ENCODE assay signal across 18 cellular contexts in genomic region chr7:55187701-55188491, GRCh38.
DNase-seq lines count a peak whose midpoint lies in the region; ATAC-seq and TF ChIP-seq lines count a peak whose summit lies in the region.
"Had no signal": no experiment of that assay in that cellular context is flagged by ENCODE, and none has a peak within 500 bp of the region (broad histone marks: within the 10 kb centered on the region; RNA-seq: fewer than 3 reads in every experiment).

No MANE protein-coding gene starts in this region.

- H3K9me3 ChIP-seq in esophagus muscularis mucosa = no peaks in the 10 kb centered on the region
- H3K9me3 ChIP-seq in stomach = no peaks in the 10 kb centered on the region
- H3K9me3 ChIP-seq: body of pancreas had no signal

- H3K27ac ChIP-seq in RWPE1 (peak overlapping the region; percentile 85), esophagus muscularis mucosa (replicated peaks in 1 of 4) (peak overlapping the region in 3 of 4 donors; percentile 46 to 59 (median 52)), stomach (peak overlapping the region; percentile 42 to 68 (median 65))

- H3K27me3 ChIP-seq in esophagus muscularis mucosa = no peaks in the 10 kb centered on the region
- no peaks in the 10 kb centered on the region for H3K27me3 ChIP-seq in stomach
- H3K27me3 ChIP-seq: body of pancreas had no signal

- TF ChIP-seq CTCF in RWPE1 (conservative IDR thresholded peaks at IDR 0.05; ENCODE audit: low read depth) (no peak), esophagus muscularis mucosa (IDR thresholded peaks at IDR 0.05) (no peak), stomach (IDR thresholded peaks at IDR 0.05) (no peak)

- H3K4me1 ChIP-seq in esophagus muscularis mucosa = peaks cover 27 to 70% (median 57%) of the 10 kb centered on the region in 4 donors
- peaks cover 11 to 55% (median 39%) of the 10 kb centered on the region in 4 donors for H3K4me1 ChIP-seq in stomach

- intact Hi-C loops in esophagus muscularis mucosa (cut with DNase I) = no loop called here
- intact Hi-C loops in stomach (cut with DNase I; ENCODE audit: low total_unique reads) = no loop called here

- H3K36me3 ChIP-seq in esophagus muscularis mucosa = peaks cover 9 to 60% (median 38%) of the 10 kb centered on the region in 4 donors
- H3K36me3 ChIP-seq in stomach = peaks cover 10 to 67% (median 42%) of the 10 kb centered on the region in 4 donors

- TF ChIP-seq EP300 in esophagus muscularis mucosa (IDR thresholded peaks at IDR 0.05) (no peak), stomach (IDR thresholded peaks at IDR 0.05) (no peak)

- no peak overlapping the region for H3K4me3 ChIP-seq in esophagus muscularis mucosa
- no peak overlapping the region for H3K4me3 ChIP-seq in stomach
- H3K4me3 ChIP-seq: body of pancreas, skin epidermis had no signal

- CTCF ChIA-PET in RWPE1 (lab: Yijun Ruan, JAX) = interaction anchor here (0.7 to 1.2 kb wide), 2 partner anchors 47 to 67 kb away, joined by 3 read pairs; no protein-coding TSS in a partner anchor

- in situ Hi-C loops in ACHN (cut with HindIII; ENCODE audit: low pct_ligation_motif_present, low pct_unique_long_range_greater_than_20kb, low sequenced_read_pairs) = no loop called here

- POLR2A ChIA-PET in RWPE1 (lab: Yijun Ruan, JAX; ENCODE audit: low non-redundant PET) = no interaction called here

- ATAC-seq in HG02678 (IDR thresholded peaks at IDR 0.05; ENCODE audit: unreplicated experiment) = no peak
- ATAC-seq: body of pancreas; natural killer cell treated with Interleukin-12 subunit alpha and Interleukin-12 subunit beta and Interleukin-15 and Interleukin-18, amount 100 ng/mL, for 72 hours had no signal

- DNase-seq in RWPE1 (ENCODE audit: low spot score) (no peak), esophagus muscularis mucosa (ENCODE audit: extremely low spot score) (no peak), lung microvascular endothelial cell (ENCODE audit: low read depth in 2 of 2) (peak; percentile 55 to 65), stomach (no peak), ACHN (no peak), NCI-H128 (lab: John Stamatoyannopoulos, UW; ENCODE audit: unreplicated experiment) (no peak)
- DNase-seq in stimulated activated CD4-positive, alpha-beta T cell treated with anti-CD3 and anti-CD28 coated beads, Interleukin-15, amount 100 ng/mL, for 24 hours = no peak
- DNase-seq: activated naive CD4-positive, alpha-beta T cell treated with Interleukin-2 at 50 U/mL for 16 hours; body of pancreas; DMS153; effector CD8-positive, alpha-beta T cell; KG1; kidney; NCI-H1436; NCI-H446 treated with DMSO at 0.1 percent for 48 hours had no signal

- WGBS in esophagus muscularis mucosa = 66% methylated on average over 11 of the region's 11 CpGs
- WGBS in stomach, 5 donors = 24 to 43% (median 34%) methylated on average over 11 of the region's 11 CpGs

- TF ChIP-seq POLR2A in esophagus muscularis mucosa (IDR thresholded peaks at IDR 0.05; ENCODE audit: low read depth) (no peak), stomach (IDR thresholded peaks at IDR 0.05) (no peak)

Comparison
In these comparisons a context has a peak if more than half of its experiments do, and no peak if none do; other contexts are left out.
1. DNase-seq: peak in lung microvascular endothelial cell (2 of 2); none in RWPE1 (single experiment), esophagus muscularis mucosa (single experiment), stomach (single experiment), stimulated activated CD4-positive, alpha-beta T cell treated with anti-CD3 and anti-CD28 coated beads, Interleukin-15, amount 100 ng/mL, for 24 hours (single experiment), ACHN (single experiment) and NCI-H128 (single experiment).
2. Peak in every context shown above with its lines, with median percentiles within 50 percentile points of each other: H3K27ac ChIP-seq.